12 cellular contexts compared by ENCODE assay signal in genomic region chr15:92074646-92075045, GRCh38.
DNase-seq lines count a peak whose midpoint lies in the region; ATAC-seq and TF ChIP-seq lines count a peak whose summit lies in the region.
"Had no signal": no experiment of that assay in that cellular context is flagged by ENCODE, and none has a peak within 500 bp of the region (broad histone marks: within the 10 kb centered on the region; RNA-seq: fewer than 3 reads in every experiment).

No MANE protein-coding gene starts in this region.

- CTCF ChIA-PET in HEK293T (lab: Yijun Ruan, JAX): interaction anchor here (0.7 to 1.0 kb wide), 2 partner anchors 14 to 368 kb away, joined by 3 to 5 read pairs; no protein-coding TSS in a partner anchor

- POLR2A ChIA-PET in HEK293T (lab: Yijun Ruan, JAX): no interaction called here

- no peak for ATAC-seq in GM19035 (IDR thresholded peaks at IDR 0.05; ENCODE audit: unreplicated experiment)
- ATAC-seq: activated CD8-positive, alpha-beta memory T cell treated with anti-CD3 and anti-CD28 coated beads, Interleukin-2, amount 10 ng/mL, durations not matched to agents 7 days and 5 days had no signal

- DNase-seq in NCI-H510A treated with DMSO at 0.1 percent for 48 hours (lab: John Stamatoyannopoulos, UW): peak; percentile 18
- DNase-seq in NCI-H510A (lab: John Stamatoyannopoulos, UW): no peak
- DNase-seq in RPMI7951 (ENCODE audit: low read depth): peak; percentile 64
- DNase-seq in fibroblast of peridontal ligament (ENCODE audit: extremely low read depth): peak; percentile 20
- DNase-seq in skeletal muscle cell (ENCODE audit: low read depth): peak; percentile 27
- no peak for DNase-seq in NCI-H526 treated with DMSO at 0.1 percent for 48 hours (lab: John Stamatoyannopoulos, UW)
- no peak for DNase-seq in HEK293T (ENCODE audit: extremely low spot score)
- DNase-seq: activated CD8-positive, alpha-beta memory T cell treated with anti-CD3 and anti-CD28 coated beads, Interleukin-2, amount 10 ng/mL, durations not matched to agents 7 days and 5 days; HCEC 1CT; MM.1S had no signal

- H3K4me3 ChIP-seq in skeletal muscle cell (ENCODE audit: low read depth, low read length): no peak overlapping the region
- H3K4me3 ChIP-seq: ascending aorta had no signal

TF ChIP-seq in HEK293T, 16 proteins besides CTCF, POLR2A, EP300 and RAD21:
- TF ChIP-seq NFRKB (IDR thresholded peaks at IDR 0.05) (no peak), SP1 (IDR thresholded peaks at IDR 0.05) (no peak)

Comparison
In these comparisons a context has a peak if more than half of its experiments do, and no peak if none do; other contexts are left out.
1. DNase-seq: peak in NCI-H510A treated with DMSO at 0.1 percent for 48 hours (single experiment), RPMI7951 (single experiment), fibroblast of peridontal ligament (single experiment) and skeletal muscle cell (single experiment); none in NCI-H510A (single experiment), NCI-H526 treated with DMSO at 0.1 percent for 48 hours (single experiment) and HEK293T (single experiment).